ENCODE assay signal across 26 cellular contexts in the genomic region with DNA sequence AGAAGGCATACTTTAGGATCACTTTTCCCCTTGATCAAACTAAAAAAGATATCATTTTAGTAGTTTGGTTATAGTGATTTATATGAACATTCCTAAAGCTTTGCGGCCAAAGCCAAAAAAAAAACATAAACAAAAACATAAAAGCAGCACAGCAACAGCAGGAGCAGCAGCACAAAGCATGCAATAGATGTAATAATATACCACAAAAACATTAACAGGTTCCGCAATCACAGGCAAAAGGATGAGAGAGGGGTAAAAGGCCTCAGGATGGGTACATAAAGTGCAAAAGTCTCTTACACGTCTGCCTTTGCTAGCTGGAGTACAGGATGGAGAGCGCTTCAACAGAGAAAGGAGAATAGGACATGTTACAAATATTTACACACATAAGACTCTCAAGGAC.
DNase-seq lines count a peak whose midpoint lies in the region; ATAC-seq, FAIRE-seq and TF ChIP-seq lines count a peak whose summit lies in the region.
"Had no signal": no experiment of that assay in that cellular context is flagged by ENCODE, and none has a peak within 500 bp of the region (broad histone marks: within the 10 kb centered on the region; RNA-seq: fewer than 3 reads in every experiment).

No MANE protein-coding gene starts in this region.

- TF ChIP-seq CTCF in AG10803 (conservative IDR thresholded peaks at IDR 0.05; ENCODE audit: low read length) = no peak
- TF ChIP-seq CTCF in brain microvascular endothelial cell (IDR thresholded peaks at IDR 0.05; ENCODE audit: low read depth, low read length, missing control alignments) = no peak

- intact Hi-C loops in left cardiac atrium (cut with DNase I) = no loop called here

- H3K4me3 ChIP-seq in AG10803 (ENCODE audit: low read length) (no peak overlapping the region), brain microvascular endothelial cell (ENCODE audit: low read depth, low read length) (no peak overlapping the region)
- H3K4me3 ChIP-seq: coronary artery, MG63, ovary, skin epidermis had no signal

- H3K27ac ChIP-seq in brain microvascular endothelial cell = peak overlapping the region; percentile 68
- H3K27ac ChIP-seq: coronary artery, ovary, skin epidermis had no signal

- no peak for TF ChIP-seq POLR2A in H54 (IDR thresholded peaks at IDR 0.05; ENCODE audit: low read depth, low read length)

- ATAC-seq in left cardiac atrium = no peak
- ATAC-seq in HG03045 (IDR thresholded peaks at IDR 0.05; ENCODE audit: unreplicated experiment) = no peak
- ATAC-seq: activated CD8-positive, alpha-beta T cell treated with anti-CD3 and anti-CD28 coated beads, Interleukin-2, amount 10 ng/mL, durations not matched to agents 7 days and 5 days; activated T-helper 17 cell treated with anti-CD3 and anti-CD28 coated beads, Interleukin-2, amount 50 U/mL, for 72 hours; natural killer cell treated with Interleukin-12 subunit alpha and Interleukin-12 subunit beta and Interleukin-15 and Interleukin-18, amount 100 ng/mL, for 72 hours had no signal

- in situ Hi-C loops in brain microvascular endothelial cell (cut with HindIII; ENCODE audit: low pct_ligation_motif_present, low sequenced_read_pairs) = no loop called here

- no peaks in the 10 kb centered on the region for H3K36me3 ChIP-seq in brain microvascular endothelial cell (replicated peaks)
- H3K36me3 ChIP-seq: MG63, ovary had no signal

- no peaks in the 10 kb centered on the region for H3K27me3 ChIP-seq in brain microvascular endothelial cell (replicated peaks)
- H3K27me3 ChIP-seq: MG63, ovary had no signal

- FAIRE-seq in H54 (lab: Jason Lieb, UNC) = no peak

- DNase-seq in AG10803 (ENCODE audit: low read depth) (peak; percentile 2), LHCN-M2 (ENCODE audit: low read depth) (peak; percentile 35), brain microvascular endothelial cell (no peak), myocyte (ENCODE audit: low read depth) (peak; percentile 3), left cardiac atrium (no peak), H54 (ENCODE audit: insufficient read length, low spot score) (no peak), pons (ENCODE audit: low spot score) (no peak)
- DNase-seq: activated CD8-positive, alpha-beta T cell treated with anti-CD3 and anti-CD28 coated beads, Interleukin-2, amount 10 ng/mL, durations not matched to agents 7 days and 5 days; activated naive CD4-positive, alpha-beta T cell treated with anti-CD3 and anti-CD28 coated beads, Interleukin-2, amount 10 ng/mL, durations not matched to agents 7 days and 5 days; amygdala; CD4-positive, alpha-beta T cell; effector memory CD4-positive, alpha-beta T cell; GOT3; kidney; MG63; NCI-H1105; NCI-H2029; NCI-H748 treated with DMSO at 0.1 percent for 48 hours; ovary; SIG-M5; stimulated activated naive CD4-positive, alpha-beta T cell had no signal

Comparison
In these comparisons a context has a peak if more than half of its experiments do, and no peak if none do; other contexts are left out.
1. DNase-seq: peak in AG10803 (single experiment), LHCN-M2 (single experiment) and myocyte (single experiment); none in brain microvascular endothelial cell (single experiment), left cardiac atrium (single experiment), H54 (single experiment) and pons (single experiment).